ENCODE assay signal across 8 cellular contexts in genomic region chr17:35312790-35313711, GRCh38.
A peak's percentile ranks its signal among the peaks of the same experiment; 100 is the strongest.
DNase-seq lines count a peak whose midpoint lies in the region; ATAC-seq, FAIRE-seq and TF ChIP-seq lines count a peak whose summit lies in the region.

No MANE protein-coding gene starts in this region.

- FAIRE-seq in HTR-8/SVneo (lab: Jason Lieb, UNC), result peak; percentile 86

- H3K4me2 ChIP-seq in neural cell (ENCODE audit: low read length), result no peak overlapping the region

- TF ChIP-seq CTCF in Panc1 (IDR thresholded peaks at IDR 0.05) (peak; percentile 84), neural cell (IDR thresholded peaks at IDR 0.05; ENCODE audit: poor library complexity, severe bottlenecking) (peak; percentile 87)

- H3K9me3 Mint-ChIP-seq in activated T-cell treated with anti-CD3 and anti-CD28 coated beads, Interleukin-2, amount 50 U/mL, for 72 hours, result peaks cover 2 to 7% of the 10 kb centered on the region in 2 donors

- TF ChIP-seq EP300 in neural cell (conservative IDR thresholded peaks at IDR 0.05; ENCODE audit: poor library complexity, severe bottlenecking), result no peak

- no peaks in the 10 kb centered on the region for H3K79me2 ChIP-seq in neural cell (replicated peaks; ENCODE audit: insufficient read depth, low read length)

- H3K27me3 ChIP-seq in Panc1 (ENCODE audit: control insufficient read depth, insufficient read depth, low read length) (no peaks in the 10 kb centered on the region; the same call in 1 of the 2 replicates), neural cell (ENCODE audit: insufficient read depth, low read depth, low read length) (peaks cover 13% of the 10 kb centered on the region)

- peak; percentile 83 for TF ChIP-seq RAD21 in neural cell (conservative IDR thresholded peaks at IDR 0.05)

- no peaks in the 10 kb centered on the region for H3K4me1 ChIP-seq in Panc1 (ENCODE audit: control insufficient read depth, insufficient read depth, low read length)

- intact Hi-C loops in Panc1 (cut with micrococcal nuclease; ENCODE audit: unreplicated experiment), result loop anchor here (1.0 kb wide), 1 partner anchor 220 kb away; no protein-coding TSS in a partner anchor

- ATAC-seq in GM18907 (IDR thresholded peaks at IDR 0.05; ENCODE audit: unreplicated experiment) (peak; percentile 78), Panc1 (peak; percentile 98)
- peak; percentile 89 to 91 for ATAC-seq in activated T-cell treated with anti-CD3 and anti-CD28 coated beads, Interleukin-2, amount 50 U/mL, for 72 hours (replicated peaks in 1 of 2)
- peak; percentile 93 for ATAC-seq in stimulated activated naive CD8-positive, alpha-beta T cell treated with anti-CD3 and anti-CD28 coated beads, Interleukin-15, Interleukin-2, amounts not matched to agents 100 U/mL and 50 U/mL, for 24 hours

- H3K27ac ChIP-seq in Panc1 (ENCODE audit: low read length) (no peak overlapping the region), neural cell (ENCODE audit: low read length) (no peak overlapping the region)

- H3F3A ChIP-seq in neural cell (ENCODE audit: insufficient read depth, low read length, poor library complexity, severe bottlenecking), result no peaks in the 10 kb centered on the region

- no peak overlapping the region for H2AFZ ChIP-seq in neural cell (ENCODE audit: low read depth, low read length)

- no peak overlapping the region for H3K4me3 ChIP-seq in Panc1 (ENCODE audit: low read depth in 2 of 2, low read length in 2 of 2)
- no peak overlapping the region for H3K4me3 ChIP-seq in neural cell (ENCODE audit: low read length)

- CTCF ChIA-PET in Panc1 (lab: Charles Lee), result interaction anchor here (0.6 to 2.4 kb wide), 7 partner anchors 12 to 506 kb away, joined by 3 to 12 read pairs (median 3); no protein-coding TSS in a partner anchor

- H3K36me3 ChIP-seq in Panc1 (ENCODE audit: control insufficient read depth, insufficient read depth, low read length), result no peaks in the 10 kb centered on the region
- H3K36me3 ChIP-seq in neural cell (ENCODE audit: insufficient read depth, low read length), result no peaks in the 10 kb centered on the region

- H3K9ac ChIP-seq in neural cell (ENCODE audit: low read length), result no peak overlapping the region

- peaks cover 41% of the 10 kb centered on the region for H3K4me1 Mint-ChIP-seq in activated T-cell treated with anti-CD3 and anti-CD28 coated beads, Interleukin-2, amount 50 U/mL, for 72 hours (ENCODE audit: low read depth)

- no peaks in the 10 kb centered on the region for H3K27me3 Mint-ChIP-seq in activated T-cell treated with anti-CD3 and anti-CD28 coated beads, Interleukin-2, amount 50 U/mL, for 72 hours (ENCODE audit: low read depth)

- in situ Hi-C loops in Panc1 (cut with HindIII; ENCODE audit: low pct_unique_long_range_greater_than_20kb, low sequenced_read_pairs), result loop anchor here (25.0 kb wide), 1 partner anchor 224 kb away; the partner anchor contains the start of gene SLFN12L

- H4K20me1 ChIP-seq in neural cell (ENCODE audit: insufficient read depth), result no peaks in the 10 kb centered on the region

- H3K9me3 ChIP-seq in Panc1 (ENCODE audit: control insufficient read depth, insufficient read depth, low read depth, low read length), result no peaks in the 10 kb centered on the region
- no peaks in the 10 kb centered on the region for H3K9me3 ChIP-seq in neural cell (ENCODE audit: low read length)

- H3K36me3 Mint-ChIP-seq in activated T-cell treated with anti-CD3 and anti-CD28 coated beads, Interleukin-2, amount 50 U/mL, for 72 hours (ENCODE audit: insufficient read depth in 2 of 2), result peaks cover 2 to 16% of the 10 kb centered on the region in 2 donors

- peak overlapping the region; percentile 95 for H3K27ac Mint-ChIP-seq in activated T-cell treated with anti-CD3 and anti-CD28 coated beads, Interleukin-2, amount 50 U/mL, for 72 hours

- DNase-seq in AG08396 (ENCODE audit: low spot score), result peak; percentile 52
- DNase-seq in HTR-8/SVneo (ENCODE audit: insufficient read length, low spot score), result peak; percentile 55
- DNase-seq in Panc1 (ENCODE audit: low read depth, low spot score), result peak; percentile 32
- DNase-seq in activated T-cell treated with anti-CD3 and anti-CD28 coated beads, Interleukin-2, amount 50 U/mL, for 72 hours, result peak; percentile 81 to 87
- peak; percentile 76 for DNase-seq in fibroblast of the conjunctiva (ENCODE audit: low read depth)
- DNase-seq in stimulated activated naive CD8-positive, alpha-beta T cell treated with anti-CD3 and anti-CD28 coated beads, Interleukin-15, Interleukin-2, amounts not matched to agents 100 U/mL and 50 U/mL, for 24 hours, result peak; percentile 73

- H3K4me3 Mint-ChIP-seq in activated T-cell treated with anti-CD3 and anti-CD28 coated beads, Interleukin-2, amount 50 U/mL, for 72 hours, result peak overlapping the region; percentile 89 to 98

- H3K9me2 ChIP-seq in neural cell (ENCODE audit: insufficient read depth, low read length), result no peaks in the 10 kb centered on the region

- POLR2A ChIA-PET in Panc1 (lab: Charles Lee), result no interaction called here

- no TSS peak for BruUV-seq in Panc1 (replicated peaks; lab: Mats Ljungman, UMichigan)

TF ChIP-seq in neural cell, 6 proteins besides CTCF, POLR2A, EP300 and RAD21:
- TF ChIP-seq TAF1 (IDR thresholded peaks at IDR 0.05; ENCODE audit: low read depth) (no peak), MXI1 (conservative IDR thresholded peaks at IDR 0.05; ENCODE audit: poor library complexity, severe bottlenecking) (no peak), SMC3 (conservative IDR thresholded peaks at IDR 0.05; ENCODE audit: poor library complexity) (peak; percentile 87)

Comparison
In these comparisons a context has a peak if more than half of its experiments do, and no peak if none do; other contexts are left out.
1. DNase-seq: peak in every context shown above with its lines; median percentile 84 in activated T-cell treated with anti-CD3 and anti-CD28 coated beads, Interleukin-2, amount 50 U/mL, for 72 hours; 76 in fibroblast of the conjunctiva; 73 in stimulated activated naive CD8-positive, alpha-beta T cell treated with anti-CD3 and anti-CD28 coated beads, Interleukin-15, Interleukin-2, amounts not matched to agents 100 U/mL and 50 U/mL, for 24 hours; 55 in HTR-8/SVneo; 52 in AG08396; 32 in Panc1.